23 cellular contexts compared by ENCODE assay signal in the genomic region with DNA sequence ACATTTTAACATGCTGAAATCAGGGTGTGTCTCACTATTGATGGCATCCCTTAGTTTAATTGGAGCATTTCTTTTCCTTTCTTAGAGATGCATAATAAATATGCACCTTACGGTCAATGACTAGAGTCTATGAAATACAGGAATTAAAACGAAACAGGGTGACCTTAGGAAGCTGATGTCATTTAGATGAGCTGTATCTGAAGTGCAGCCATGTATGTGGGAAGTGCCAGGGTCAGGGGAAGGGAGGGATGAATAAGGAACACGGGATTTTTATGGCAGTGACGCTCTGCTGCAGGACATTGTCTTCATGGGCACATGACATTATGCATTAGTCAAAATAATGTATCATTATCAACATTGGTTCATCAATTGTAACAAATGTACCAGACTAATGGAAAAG.
"Had no signal": no experiment of that assay in that cellular context is flagged by ENCODE, and none has a peak within 500 bp of the region (broad histone marks: within the 10 kb centered on the region; RNA-seq: fewer than 3 reads in every experiment).

No MANE protein-coding gene starts in this region.

- DNase-seq: cortex of kidney; erythroblast; gastrocnemius medialis; heart right ventricle; hypothalamus; left cardiac atrium; left ventricle myocardium inferior; lower lobe of right lung; mesenchymal stem cell; naive B cell; occipital lobe; pancreas; right cardiac atrium; small intestine; stimulated activated CD4-positive, alpha-beta T cell treated with anti-CD3 and anti-CD28 coated beads, Interleukin-4, amount 100 ng/mL, for 1 hour; stimulated activated CD8-positive, alpha-beta memory T cell treated with anti-CD3 and anti-CD28 coated beads, Interleukin-4, amount 100 ng/mL, for 48 hours; stimulated activated naive CD8-positive, alpha-beta T cell treated with anti-CD3 and anti-CD28 coated beads, Interleukin-15, Interleukin-2, amounts not matched to agents 100 U/mL and 50 U/mL, for 24 hours; testis; upper lobe of right lung had no signal

- ATAC-seq: gastrocnemius medialis; heart right ventricle; left cardiac atrium; lower lobe of right lung; pancreas; right cardiac atrium; stimulated activated effector memory CD8-positive, alpha-beta T cell treated with anti-CD3 and anti-CD28 coated beads, Interleukin-12 subunit alpha, Interleukin-12 subunit beta, amount 100 ng/mL, for 72 hours; stimulated activated naive CD8-positive, alpha-beta T cell treated with anti-CD3 and anti-CD28 coated beads, Interleukin-15, Interleukin-2, amounts not matched to agents 100 U/mL and 50 U/mL, for 24 hours; upper lobe of right lung had no signal

- H3K27me3 ChIP-seq: gastrocnemius medialis, heart right ventricle, pancreas, testis, tibial nerve, upper lobe of right lung, vagina had no signal

- H3K4me1 ChIP-seq: gastrocnemius medialis, left ventricle myocardium inferior, lower lobe of right lung, pancreas, testis, tibial nerve, upper lobe of right lung had no signal

- H3K36me3 ChIP-seq: gastrocnemius medialis, heart right ventricle, left ventricle myocardium inferior, lower lobe of right lung, pancreas, upper lobe of right lung, vagina had no signal

- H3K27ac ChIP-seq: gastrocnemius medialis, heart right ventricle, left ventricle myocardium inferior, lower lobe of right lung, pancreas, testis, tibial nerve, upper lobe of right lung, vagina had no signal

- H3K4me3 ChIP-seq: gastrocnemius medialis, heart right ventricle, left ventricle myocardium inferior, lower lobe of right lung, pancreas, testis, tibial nerve, upper lobe of right lung, vagina had no signal

- H3K9me3 ChIP-seq: gastrocnemius medialis, lower lobe of right lung, pancreas, testis, upper lobe of right lung, vagina had no signal

- FAIRE-seq: islet of Langerhans, pancreas, small intestine had no signal
